In genomic region chr2:83584674-83585073, GRCh38 we compare ENCODE assay signal across 1 cellular context.
TF ChIP-seq lines count a peak whose summit lies in the region.

No MANE protein-coding gene starts in this region.

TF ChIP-seq in K562, 482 proteins besides CTCF, POLR2A, EP300 and RAD21 (continued from another document):
- TF ChIP-seq MGA (IDR thresholded peaks at IDR 0.05) = no peak
- TF ChIP-seq HMGN3 (IDR thresholded peaks at IDR 0.05; ENCODE audit: borderline replicate concordance, extremely low read depth, insufficient read length, low read depth, low read length) = no peak
- TF ChIP-seq TEAD1 (CRISPR knock-in tag; IDR thresholded peaks at IDR 0.05) = no peak
- no peak for TF ChIP-seq GABPB1 (CRISPR knock-in tag; IDR thresholded peaks at IDR 0.05)
- TF ChIP-seq PCBP2 (IDR thresholded peaks at IDR 0.05; ENCODE audit: low read depth, low read length, poor library complexity, severe bottlenecking) = no peak
- TF ChIP-seq, protein P1, sequence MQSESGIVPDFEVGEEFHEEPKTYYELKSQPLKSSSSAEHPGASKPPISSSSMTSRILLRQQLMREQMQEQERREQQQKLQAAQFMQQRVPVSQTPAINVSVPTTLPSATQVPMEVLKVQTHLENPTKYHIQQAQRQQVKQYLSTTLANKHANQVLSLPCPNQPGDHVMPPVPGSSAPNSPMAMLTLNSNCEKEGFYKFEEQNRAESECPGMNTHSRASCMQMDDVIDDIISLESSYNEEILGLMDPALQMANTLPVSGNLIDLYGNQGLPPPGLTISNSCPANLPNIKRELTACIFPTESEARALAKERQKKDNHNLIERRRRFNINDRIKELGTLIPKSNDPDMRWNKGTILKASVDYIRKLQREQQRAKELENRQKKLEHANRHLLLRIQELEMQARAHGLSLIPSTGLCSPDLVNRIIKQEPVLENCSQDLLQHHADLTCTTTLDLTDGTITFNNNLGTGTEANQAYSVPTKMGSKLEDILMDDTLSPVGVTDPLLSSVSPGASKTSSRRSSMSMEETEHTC (IDR thresholded peaks at IDR 0.05) = no peak
- TF ChIP-seq, protein P2, sequence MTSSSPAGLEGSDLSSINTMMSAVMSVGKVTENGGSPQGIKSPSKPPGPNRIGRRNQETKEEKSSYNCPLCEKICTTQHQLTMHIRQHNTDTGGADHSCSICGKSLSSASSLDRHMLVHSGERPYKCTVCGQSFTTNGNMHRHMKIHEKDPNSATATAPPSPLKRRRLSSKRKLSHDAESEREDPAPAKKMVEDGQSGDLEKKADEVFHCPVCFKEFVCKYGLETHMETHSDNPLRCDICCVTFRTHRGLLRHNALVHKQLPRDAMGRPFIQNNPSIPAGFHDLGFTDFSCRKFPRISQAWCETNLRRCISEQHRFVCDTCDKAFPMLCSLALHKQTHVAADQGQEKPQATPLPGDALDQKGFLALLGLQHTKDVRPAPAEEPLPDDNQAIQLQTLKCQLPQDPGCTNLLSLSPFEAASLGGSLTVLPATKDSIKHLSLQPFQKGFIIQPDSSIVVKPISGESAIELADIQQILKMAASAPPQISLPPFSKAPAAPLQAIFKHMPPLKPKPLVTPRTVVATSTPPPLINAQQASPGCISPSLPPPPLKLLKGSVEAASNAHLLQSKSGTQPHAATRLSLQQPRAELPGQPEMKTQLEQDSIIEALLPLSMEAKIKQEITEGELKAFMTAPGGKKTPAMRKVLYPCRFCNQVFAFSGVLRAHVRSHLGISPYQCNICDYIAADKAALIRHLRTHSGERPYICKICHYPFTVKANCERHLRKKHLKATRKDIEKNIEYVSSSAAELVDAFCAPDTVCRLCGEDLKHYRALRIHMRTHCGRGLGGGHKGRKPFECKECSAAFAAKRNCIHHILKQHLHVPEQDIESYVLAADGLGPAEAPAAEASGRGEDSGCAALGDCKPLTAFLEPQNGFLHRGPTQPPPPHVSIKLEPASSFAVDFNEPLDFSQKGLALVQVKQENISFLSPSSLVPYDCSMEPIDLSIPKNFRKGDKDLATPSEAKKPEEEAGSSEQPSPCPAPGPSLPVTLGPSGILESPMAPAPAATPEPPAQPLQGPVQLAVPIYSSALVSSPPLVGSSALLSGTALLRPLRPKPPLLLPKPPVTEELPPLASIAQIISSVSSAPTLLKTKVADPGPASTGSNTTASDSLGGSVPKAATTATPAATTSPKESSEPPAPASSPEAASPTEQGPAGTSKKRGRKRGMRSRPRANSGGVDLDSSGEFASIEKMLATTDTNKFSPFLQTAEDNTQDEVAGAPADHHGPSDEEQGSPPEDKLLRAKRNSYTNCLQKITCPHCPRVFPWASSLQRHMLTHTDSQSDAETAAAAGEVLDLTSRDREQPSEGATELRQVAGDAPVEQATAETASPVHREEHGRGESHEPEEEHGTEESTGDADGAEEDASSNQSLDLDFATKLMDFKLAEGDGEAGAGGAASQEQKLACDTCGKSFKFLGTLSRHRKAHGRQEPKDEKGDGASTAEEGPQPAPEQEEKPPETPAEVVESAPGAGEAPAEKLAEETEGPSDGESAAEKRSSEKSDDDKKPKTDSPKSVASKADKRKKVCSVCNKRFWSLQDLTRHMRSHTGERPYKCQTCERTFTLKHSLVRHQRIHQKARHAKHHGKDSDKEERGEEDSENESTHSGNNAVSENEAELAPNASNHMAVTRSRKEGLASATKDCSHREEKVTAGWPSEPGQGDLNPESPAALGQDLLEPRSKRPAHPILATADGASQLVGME (CRISPR knock-in tag; IDR thresholded peaks at IDR 0.05) = no peak
- TF ChIP-seq, protein P3, sequence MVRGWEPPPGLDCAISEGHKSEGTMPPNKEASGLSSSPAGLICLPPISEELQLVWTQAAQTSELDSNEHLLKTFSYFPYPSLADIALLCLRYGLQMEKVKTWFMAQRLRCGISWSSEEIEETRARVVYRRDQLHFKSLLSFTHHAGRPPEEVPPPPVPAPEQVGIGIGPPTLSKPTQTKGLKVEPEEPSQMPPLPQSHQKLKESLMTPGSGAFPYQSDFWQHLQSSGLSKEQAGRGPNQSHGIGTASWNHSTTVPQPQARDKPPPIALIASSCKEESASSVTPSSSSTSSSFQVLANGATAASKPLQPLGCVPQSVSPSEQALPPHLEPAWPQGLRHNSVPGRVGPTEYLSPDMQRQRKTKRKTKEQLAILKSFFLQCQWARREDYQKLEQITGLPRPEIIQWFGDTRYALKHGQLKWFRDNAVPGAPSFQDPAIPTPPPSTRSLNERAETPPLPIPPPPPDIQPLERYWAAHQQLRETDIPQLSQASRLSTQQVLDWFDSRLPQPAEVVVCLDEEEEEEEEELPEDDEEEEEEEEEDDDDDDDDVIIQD (CRISPR knock-in tag; IDR thresholded peaks at IDR 0.05) = no peak
